In the genomic region with DNA sequence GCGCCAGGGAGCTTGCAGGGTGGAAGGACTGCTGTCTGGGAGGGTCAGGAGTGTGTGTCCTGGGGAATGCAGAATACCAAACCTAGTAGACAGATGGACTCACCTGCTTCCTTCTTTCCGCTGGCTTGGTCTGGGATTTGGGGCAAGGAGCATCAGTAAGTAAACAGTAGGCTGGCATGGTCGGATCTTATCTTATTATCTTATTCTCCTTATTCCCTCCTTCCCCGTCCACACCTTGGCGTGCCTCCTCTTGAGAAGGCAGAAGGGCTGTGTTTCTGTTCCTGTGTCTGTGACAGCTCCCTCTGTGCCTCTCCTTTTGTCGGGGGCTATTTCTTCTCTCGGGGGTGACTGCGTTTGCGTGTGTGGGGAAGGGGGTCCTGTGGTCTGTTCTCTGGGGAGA, we compare ENCODE assay signal across 1 cellular context.
TF ChIP-seq lines count a peak whose summit lies in the region.

No MANE protein-coding gene starts in this region.

TF ChIP-seq in GM12878, 131 proteins besides CTCF, POLR2A, EP300 and RAD21:
- TF ChIP-seq SIN3A (IDR thresholded peaks at IDR 0.05; ENCODE audit: low read depth, low read length) = no peak
- TF ChIP-seq TBL1XR1 (IDR thresholded peaks at IDR 0.05; ENCODE audit: low read depth, low read length) = no peak
- TF ChIP-seq EED (IDR thresholded peaks at IDR 0.05; ENCODE audit: low read depth) = no peak
- no peak for TF ChIP-seq BHLHE40 (IDR thresholded peaks at IDR 0.05; ENCODE audit: borderline replicate concordance in 1 of 2, low read depth in 2 of 2, low read length in 1 of 2)
- TF ChIP-seq PAX8 (IDR thresholded peaks at IDR 0.05) = no peak
- no peak for TF ChIP-seq NFIC (IDR thresholded peaks at IDR 0.05; ENCODE audit: low read depth, low read length)
- no peak for TF ChIP-seq ATF7 (IDR thresholded peaks at IDR 0.05; ENCODE audit: low read depth)
- no peak for TF ChIP-seq GABPA (IDR thresholded peaks at IDR 0.05; ENCODE audit: low read depth)
- no peak for TF ChIP-seq ZNF592 (IDR thresholded peaks at IDR 0.05)
